ENCODE assay signal across 20 cellular contexts in the genomic region with DNA sequence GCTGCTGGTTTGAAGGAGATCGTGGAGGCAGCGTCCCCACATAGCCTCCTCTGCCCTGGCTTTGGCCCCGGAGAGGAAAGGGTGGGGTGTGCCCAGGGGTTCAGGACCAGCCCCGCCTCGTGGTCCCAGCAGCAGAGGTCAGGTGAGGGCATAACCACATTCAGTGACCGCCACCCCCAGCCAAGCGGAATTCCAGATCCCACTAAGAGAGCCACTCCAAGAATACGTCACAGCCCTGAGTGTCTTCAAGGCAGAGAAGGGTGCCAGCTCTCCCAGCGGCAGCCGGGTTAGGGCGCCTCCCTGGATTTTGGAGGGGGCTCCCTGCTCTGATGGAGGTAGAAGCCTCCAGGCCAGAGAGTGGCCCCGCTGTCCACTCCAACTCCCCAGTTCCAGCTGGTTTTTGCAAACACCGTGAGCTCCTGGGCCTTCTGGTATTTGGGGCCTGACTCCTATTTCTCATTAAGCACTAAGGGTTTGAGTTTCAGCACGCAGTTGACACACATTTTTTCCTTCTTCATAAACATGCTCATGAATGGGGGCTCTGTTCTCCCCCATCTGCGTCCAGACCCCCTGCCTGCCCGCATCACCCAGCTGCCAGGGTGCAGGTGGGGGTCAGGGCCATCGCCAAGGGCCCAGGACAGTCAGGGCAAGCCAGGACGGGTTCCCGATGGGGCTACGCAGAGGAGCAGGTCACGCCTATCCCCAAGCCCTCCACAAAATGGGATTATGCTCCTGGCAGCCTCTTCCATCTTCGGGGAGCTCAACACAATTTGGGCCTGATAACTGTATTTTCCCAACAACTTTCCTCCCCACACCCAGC.
DNase-seq lines count a peak whose midpoint lies in the region; ATAC-seq and TF ChIP-seq lines count a peak whose summit lies in the region.
"Had no signal": no experiment of that assay in that cellular context is flagged by ENCODE, and none has a peak within 500 bp of the region (broad histone marks: within the 10 kb centered on the region; RNA-seq: fewer than 3 reads in every experiment).

No MANE protein-coding gene starts in this region.

- no peaks in the 10 kb centered on the region for H3K4me1 Mint-ChIP-seq in activated CD4-positive, alpha-beta T cell treated with anti-CD3 and anti-CD28 coated beads, Interleukin-2, amount 10 ng/mL, durations not matched to agents 7 days and 5 days

- no peaks in the 10 kb centered on the region for H3K27me3 Mint-ChIP-seq in activated CD4-positive, alpha-beta T cell treated with anti-CD3 and anti-CD28 coated beads, Interleukin-2, amount 10 ng/mL, durations not matched to agents 7 days and 5 days

- H3K9ac ChIP-seq in muscle layer of colon (ENCODE audit: low read length) = peak overlapping the region; percentile 15

- H3K27ac Mint-ChIP-seq in activated CD4-positive, alpha-beta T cell treated with anti-CD3 and anti-CD28 coated beads, Interleukin-2, amount 10 ng/mL, durations not matched to agents 7 days and 5 days = peak overlapping the region; percentile 36

- no peak for DNase-seq in activated CD4-positive, alpha-beta T cell treated with anti-CD3 and anti-CD28 coated beads, Interleukin-2, amount 10 ng/mL, durations not matched to agents 7 days and 5 days
- no peak for DNase-seq in activated CD4-positive, alpha-beta T cell treated with anti-CD3 and anti-CD28 coated beads for 48 hours
- DNase-seq in esophagus squamous epithelium (lab: John Stamatoyannopoulos, UW) (no peak), tibial nerve (ENCODE audit: low spot score in 2 of 2) (no peak), NCI-H82 treated with DMSO at 0.1 percent for 48 hours (lab: John Stamatoyannopoulos, UW; ENCODE audit: unreplicated experiment) (no peak), GM03348 (ENCODE audit: low spot score) (no peak)
- DNase-seq: activated naive CD4-positive, alpha-beta T cell treated with anti-CD3 and anti-CD28 coated beads, Interleukin-2, amount 50 U/mL, for 16 hours; activated T-cell treated with anti-CD3 and anti-CD28 coated beads, Interleukin-2, amount 50 U/mL, for 48 hours; AML-193; DMS79; effector CD4-positive, alpha-beta T cell; GOT3; NCI-H1105 treated with DMSO at 0.1 percent for 48 hours; NCI-H2081 treated with DMSO at 0.1 percent for 48 hours; NCI-H524 treated with DMSO at 0.1 percent for 48 hours; tibial artery had no signal

- TF ChIP-seq CTCF in esophagus squamous epithelium (IDR thresholded peaks at IDR 0.05) (no peak), tibial nerve (IDR thresholded peaks at IDR 0.05) (no peak)

- no peak overlapping the region for H3K4me3 Mint-ChIP-seq in activated CD4-positive, alpha-beta T cell treated with anti-CD3 and anti-CD28 coated beads, Interleukin-2, amount 10 ng/mL, durations not matched to agents 7 days and 5 days

- CTCF ChIA-PET in activated CD4-positive, alpha-beta T cell treated with anti-CD3 and anti-CD28 coated beads, Interleukin-2, amount 10 ng/mL, durations not matched to agents 7 days and 5 days (lab: Charles Lee) = interaction anchor here (1.0 kb wide), 1 partner anchor 17 kb away, joined by 3 read pairs; no protein-coding TSS in a partner anchor

- H3K27ac ChIP-seq in esophagus squamous epithelium = peak overlapping the region in 3 of 4 donors; percentile 39 to 53 (median 42)
- H3K27ac ChIP-seq in muscle layer of colon (ENCODE audit: low read depth, low read length) = peak overlapping the region; percentile 39
- H3K27ac ChIP-seq in tibial nerve = peak overlapping the region in 3 of 4 donors; percentile 25 to 72 (median 38)
- H3K27ac ChIP-seq: 22Rv1, ascending aorta, tibial artery had no signal

- no peaks in the 10 kb centered on the region for H3K9me3 ChIP-seq in esophagus squamous epithelium
- no peaks in the 10 kb centered on the region for H3K9me3 ChIP-seq in muscle layer of colon (ENCODE audit: low read length)
- H3K9me3 ChIP-seq in tibial nerve = no peaks in the 10 kb centered on the region
- H3K9me3 ChIP-seq: ascending aorta, tibial artery had no signal

- H3K9me3 Mint-ChIP-seq in activated CD4-positive, alpha-beta T cell treated with anti-CD3 and anti-CD28 coated beads, Interleukin-2, amount 10 ng/mL, durations not matched to agents 7 days and 5 days = no peaks in the 10 kb centered on the region

- intact Hi-C loops in esophagus squamous epithelium (cut with DNase I) = no loop called here

- peaks cover 6% of the 10 kb centered on the region for H3K36me3 Mint-ChIP-seq in activated CD4-positive, alpha-beta T cell treated with anti-CD3 and anti-CD28 coated beads, Interleukin-2, amount 10 ng/mL, durations not matched to agents 7 days and 5 days (ENCODE audit: low read depth)

- H3K4me3 ChIP-seq in esophagus squamous epithelium = no peak overlapping the region
- no peak overlapping the region for H3K4me3 ChIP-seq in muscle layer of colon (ENCODE audit: low read depth in 1 of 2, low read length in 2 of 2)
- H3K4me3 ChIP-seq in tibial nerve = no peak overlapping the region
- H3K4me3 ChIP-seq: ascending aorta, tibial artery had no signal

- WGBS in esophagus squamous epithelium, 2 donors = 70 to 72% methylated on average over 4 to 12 of the region's 22 CpGs
- WGBS in tibial nerve, 2 donors = 55 to 62% methylated on average over 17 of the region's 22 CpGs

- TF ChIP-seq EP300 in tibial nerve (IDR thresholded peaks at IDR 0.05) = no peak

- peaks cover 0 to 76% (median 22%) of the 10 kb centered on the region in 3 donors for H3K4me1 ChIP-seq in esophagus squamous epithelium
- peaks cover 26% of the 10 kb centered on the region for H3K4me1 ChIP-seq in muscle layer of colon (ENCODE audit: insufficient read depth, low read length)
- H3K4me1 ChIP-seq in tibial nerve = peaks cover 0 to 36% (median 6%) of the 10 kb centered on the region in 4 donors
- H3K4me1 ChIP-seq: ascending aorta, tibial artery had no signal

- ATAC-seq in HG02840 (IDR thresholded peaks at IDR 0.05; ENCODE audit: low FRiP score, unreplicated experiment) = no peak

- POLR2A ChIA-PET in activated CD4-positive, alpha-beta T cell treated with anti-CD3 and anti-CD28 coated beads, Interleukin-2, amount 10 ng/mL, durations not matched to agents 7 days and 5 days (lab: Charles Lee) = no interaction called here

- TF ChIP-seq POLR2A in esophagus squamous epithelium (IDR thresholded peaks at IDR 0.05) (no peak), tibial nerve (IDR thresholded peaks at IDR 0.05) (no peak)

- H3K27me3 ChIP-seq in esophagus squamous epithelium (no peaks in the 10 kb centered on the region), muscle layer of colon (ENCODE audit: control insufficient read depth in 1 of 2, insufficient read depth in 2 of 2, low read length in 2 of 2) (no peaks in the 10 kb centered on the region), tibial nerve (no peaks in the 10 kb centered on the region)
- H3K27me3 ChIP-seq: ascending aorta, tibial artery had no signal

- H3K36me3 ChIP-seq in esophagus squamous epithelium = peaks cover 0 to 93% (median 6%) of the 10 kb centered on the region in 3 donors
- H3K36me3 ChIP-seq in muscle layer of colon (ENCODE audit: insufficient read depth, low read length) = peaks cover 31% of the 10 kb centered on the region
- H3K36me3 ChIP-seq in tibial nerve = peaks cover 0 to 54% (median 0%) of the 10 kb centered on the region in 3 donors
